ENCODE assay signal across 24 cellular contexts in genomic region chr4:47790105-47790504, GRCh38. TPM values are rescaled to one million over a fixed set of nuclear protein-coding genes. Genes with fewer than 3 reads are reported as not detected.
"Had no signal": no experiment of that assay in that cellular context is flagged by ENCODE, and none has a peak within 500 bp of the region (broad histone marks: within the 10 kb centered on the region; RNA-seq: fewer than 3 reads in every experiment).

No MANE protein-coding gene starts in this region.

- H3K4me3 Mint-ChIP-seq: mesothelial cell of epicardium had no signal

- H3K4me3 ChIP-seq: coronary artery, dorsolateral prefrontal cortex, esophagus muscularis mucosa, gastroesophageal sphincter, heart left ventricle, hepatocyte, left lung, lower lobe of right lung, mucosa of descending colon had no signal

- H3K4me2 ChIP-seq: hepatocyte had no signal

- H3K4me1 ChIP-seq: esophagus muscularis mucosa, foreskin keratinocyte, gastroesophageal sphincter, left lung, lower lobe of right lung had no signal

- H3K36me3 Mint-ChIP-seq: mesothelial cell of epicardium had no signal

- H3K27me3 ChIP-seq: dorsolateral prefrontal cortex, esophagus muscularis mucosa, gastroesophageal sphincter, heart left ventricle, hepatocyte, left lung had no signal

- ATAC-seq: foreskin keratinocyte, gastroesophageal sphincter, heart left ventricle, left cardiac atrium, left lung, left ventricle myocardium superior, lower lobe of right lung, mucosa of descending colon had no signal

- H3K27ac Mint-ChIP-seq: mesothelial cell of epicardium had no signal

- H3K27ac ChIP-seq: coronary artery, dorsolateral prefrontal cortex, esophagus muscularis mucosa, foreskin keratinocyte, gastroesophageal sphincter, heart left ventricle, hepatocyte, left lung, lower lobe of right lung had no signal

- DNase-seq: dermis blood vessel endothelial cell; dorsolateral prefrontal cortex; effector CD4-positive, alpha-beta T cell; effector memory CD4-positive, alpha-beta T cell; foreskin keratinocyte; heart left ventricle; hypothalamus; left cardiac atrium; left lung; left ventricle myocardium superior; lower lobe of right lung; mesenchymal stem cell; mucosa of descending colon had no signal

- FAIRE-seq: colon, endothelial cell of umbilical vein, frontal cortex, islet of Langerhans, keratinocyte had no signal

- H2AFZ ChIP-seq: hepatocyte had no signal

- H3K79me2 ChIP-seq: hepatocyte had no signal

- H3K4me1 Mint-ChIP-seq: mesothelial cell of epicardium had no signal

- H3K36me3 ChIP-seq: esophagus muscularis mucosa, gastroesophageal sphincter, heart left ventricle, left lung, lower lobe of right lung had no signal

- H3K9me3 ChIP-seq: esophagus muscularis mucosa, gastroesophageal sphincter, heart left ventricle, left lung, lower lobe of right lung, mucosa of descending colon had no signal

RNA-seq across cellular contexts. Expression of gene CORIN, which starts 47.8 kb away (rescaled TPM):
- total RNA-seq: kidney epithelial cell had no signal
